In the genomic region with DNA sequence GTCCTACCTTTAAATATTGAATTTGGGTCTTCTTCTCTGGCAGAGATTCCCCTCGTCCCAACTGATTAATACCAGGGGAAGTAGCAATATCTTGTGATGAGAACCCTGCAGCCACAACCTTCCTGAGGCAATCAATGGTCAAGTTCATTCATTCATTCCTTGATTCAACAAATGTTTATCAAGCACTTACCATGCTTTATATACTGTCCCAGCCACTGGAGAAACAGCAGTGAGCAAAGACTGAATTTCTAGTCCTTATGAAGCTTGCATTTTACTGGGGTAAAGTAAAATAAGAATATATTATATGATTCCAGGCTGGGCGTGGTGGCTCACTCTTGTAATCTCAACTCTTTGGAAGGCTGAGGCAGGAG, we compare ENCODE assay signal across 1 cellular context.
TF ChIP-seq lines count a peak whose summit lies in the region.

No MANE protein-coding gene starts in this region.

TF ChIP-seq in A549, 52 proteins besides CTCF, POLR2A, EP300 and RAD21 (continued from another document):
- TF ChIP-seq, protein P1, sequence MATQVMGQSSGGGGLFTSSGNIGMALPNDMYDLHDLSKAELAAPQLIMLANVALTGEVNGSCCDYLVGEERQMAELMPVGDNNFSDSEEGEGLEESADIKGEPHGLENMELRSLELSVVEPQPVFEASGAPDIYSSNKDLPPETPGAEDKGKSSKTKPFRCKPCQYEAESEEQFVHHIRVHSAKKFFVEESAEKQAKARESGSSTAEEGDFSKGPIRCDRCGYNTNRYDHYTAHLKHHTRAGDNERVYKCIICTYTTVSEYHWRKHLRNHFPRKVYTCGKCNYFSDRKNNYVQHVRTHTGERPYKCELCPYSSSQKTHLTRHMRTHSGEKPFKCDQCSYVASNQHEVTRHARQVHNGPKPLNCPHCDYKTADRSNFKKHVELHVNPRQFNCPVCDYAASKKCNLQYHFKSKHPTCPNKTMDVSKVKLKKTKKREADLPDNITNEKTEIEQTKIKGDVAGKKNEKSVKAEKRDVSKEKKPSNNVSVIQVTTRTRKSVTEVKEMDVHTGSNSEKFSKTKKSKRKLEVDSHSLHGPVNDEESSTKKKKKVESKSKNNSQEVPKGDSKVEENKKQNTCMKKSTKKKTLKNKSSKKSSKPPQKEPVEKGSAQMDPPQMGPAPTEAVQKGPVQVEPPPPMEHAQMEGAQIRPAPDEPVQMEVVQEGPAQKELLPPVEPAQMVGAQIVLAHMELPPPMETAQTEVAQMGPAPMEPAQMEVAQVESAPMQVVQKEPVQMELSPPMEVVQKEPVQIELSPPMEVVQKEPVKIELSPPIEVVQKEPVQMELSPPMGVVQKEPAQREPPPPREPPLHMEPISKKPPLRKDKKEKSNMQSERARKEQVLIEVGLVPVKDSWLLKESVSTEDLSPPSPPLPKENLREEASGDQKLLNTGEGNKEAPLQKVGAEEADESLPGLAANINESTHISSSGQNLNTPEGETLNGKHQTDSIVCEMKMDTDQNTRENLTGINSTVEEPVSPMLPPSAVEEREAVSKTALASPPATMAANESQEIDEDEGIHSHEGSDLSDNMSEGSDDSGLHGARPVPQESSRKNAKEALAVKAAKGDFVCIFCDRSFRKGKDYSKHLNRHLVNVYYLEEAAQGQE (IDR thresholded peaks at IDR 0.05): no peak
- no peak for TF ChIP-seq ZSCAN20 (CRISPR knock-in tag; IDR thresholded peaks at IDR 0.05)
- no peak for TF ChIP-seq NR3C1 (IDR thresholded peaks at IDR 0.05)
- TF ChIP-seq PHF8 (IDR thresholded peaks at IDR 0.05; ENCODE audit: borderline replicate concordance, low read depth): no peak
- TF ChIP-seq, protein P2, sequence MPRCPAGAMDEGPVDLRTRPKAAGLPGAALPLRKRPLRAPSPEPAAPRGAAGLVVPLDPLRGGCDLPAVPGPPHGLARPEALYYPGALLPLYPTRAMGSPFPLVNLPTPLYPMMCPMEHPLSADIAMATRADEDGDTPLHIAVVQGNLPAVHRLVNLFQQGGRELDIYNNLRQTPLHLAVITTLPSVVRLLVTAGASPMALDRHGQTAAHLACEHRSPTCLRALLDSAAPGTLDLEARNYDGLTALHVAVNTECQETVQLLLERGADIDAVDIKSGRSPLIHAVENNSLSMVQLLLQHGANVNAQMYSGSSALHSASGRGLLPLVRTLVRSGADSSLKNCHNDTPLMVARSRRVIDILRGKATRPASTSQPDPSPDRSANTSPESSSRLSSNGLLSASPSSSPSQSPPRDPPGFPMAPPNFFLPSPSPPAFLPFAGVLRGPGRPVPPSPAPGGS (IDR thresholded peaks at IDR 0.05): no peak
- no peak for TF ChIP-seq GATA3 (IDR thresholded peaks at IDR 0.05; ENCODE audit: borderline replicate concordance)
- peak; percentile 70; the same call in 1 of the 2 replicates for TF ChIP-seq EHF (CRISPR knock-in tag; IDR thresholded peaks at IDR 0.05)
- peak; percentile 22; the same call in 1 of the 2 replicates for TF ChIP-seq HOXB13 (CRISPR knock-in tag; IDR thresholded peaks at IDR 0.05; ENCODE audit: low read depth)
- TF ChIP-seq, protein P3, sequence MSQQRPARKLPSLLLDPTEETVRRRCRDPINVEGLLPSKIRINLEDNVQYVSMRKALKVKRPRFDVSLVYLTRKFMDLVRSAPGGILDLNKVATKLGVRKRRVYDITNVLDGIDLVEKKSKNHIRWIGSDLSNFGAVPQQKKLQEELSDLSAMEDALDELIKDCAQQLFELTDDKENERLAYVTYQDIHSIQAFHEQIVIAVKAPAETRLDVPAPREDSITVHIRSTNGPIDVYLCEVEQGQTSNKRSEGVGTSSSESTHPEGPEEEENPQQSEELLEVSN (IDR thresholded peaks at IDR 0.05; ENCODE audit: borderline replicate concordance, low read depth): no peak
- TF ChIP-seq, protein P4, sequence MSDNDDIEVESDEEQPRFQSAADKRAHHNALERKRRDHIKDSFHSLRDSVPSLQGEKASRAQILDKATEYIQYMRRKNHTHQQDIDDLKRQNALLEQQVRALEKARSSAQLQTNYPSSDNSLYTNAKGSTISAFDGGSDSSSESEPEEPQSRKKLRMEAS (IDR thresholded peaks at IDR 0.05): peak; percentile 12; the same call in 1 of the 2 replicates
- 0 out of 2 replicates have a peak, but pooled peaks have one; percentile 42 for TF ChIP-seq EHMT2 (IDR thresholded peaks at IDR 0.05; ENCODE audit: low read depth)
- no peak for TF ChIP-seq SREBF2 (IDR thresholded peaks at IDR 0.05)
- TF ChIP-seq, protein P5, sequence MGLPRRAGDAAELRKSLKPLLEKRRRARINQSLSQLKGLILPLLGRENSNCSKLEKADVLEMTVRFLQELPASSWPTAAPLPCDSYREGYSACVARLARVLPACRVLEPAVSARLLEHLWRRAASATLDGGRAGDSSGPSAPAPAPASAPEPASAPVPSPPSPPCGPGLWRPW (IDR thresholded peaks at IDR 0.05): no peak
- peak; percentile 50; the same call in 1 of the 2 replicates for TF ChIP-seq TP53 (CRISPR knock-in tag; IDR thresholded peaks at IDR 0.05)
- TF ChIP-seq, protein P6, sequence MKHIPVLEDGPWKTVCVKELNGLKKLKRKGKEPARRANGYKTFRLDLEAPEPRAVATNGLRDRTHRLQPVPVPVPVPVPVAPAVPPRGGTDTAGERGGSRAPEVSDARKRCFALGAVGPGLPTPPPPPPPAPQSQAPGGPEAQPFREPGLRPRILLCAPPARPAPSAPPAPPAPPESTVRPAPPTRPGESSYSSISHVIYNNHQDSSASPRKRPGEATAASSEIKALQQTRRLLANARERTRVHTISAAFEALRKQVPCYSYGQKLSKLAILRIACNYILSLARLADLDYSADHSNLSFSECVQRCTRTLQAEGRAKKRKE (CRISPR knock-in tag; IDR thresholded peaks at IDR 0.05; ENCODE audit: low read depth): no peak
- no peak for TF ChIP-seq CEBPB (IDR thresholded peaks at IDR 0.05)
